1 cellular context compared by ENCODE assay signal in the genomic region with DNA sequence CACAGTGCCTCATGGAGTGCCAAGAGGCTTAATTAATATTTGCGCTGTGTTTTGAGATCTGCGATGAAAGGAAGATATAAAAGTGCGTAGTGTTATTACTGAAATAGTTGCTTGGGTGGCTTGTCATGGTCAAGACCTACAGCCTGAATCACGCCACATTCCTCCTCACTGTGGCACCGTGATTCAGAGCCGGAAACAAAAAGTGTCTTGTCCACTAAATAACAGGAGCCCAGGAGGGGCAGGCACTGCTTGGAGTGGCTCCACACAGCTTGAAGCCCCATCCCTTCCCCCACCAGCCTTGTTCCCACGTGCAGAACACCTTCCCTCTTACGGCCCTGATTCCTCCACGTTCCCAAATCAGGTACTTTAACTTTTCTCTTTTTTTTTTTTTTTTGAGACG.
TF ChIP-seq lines count a peak whose summit lies in the region.

No MANE protein-coding gene starts in this region.

TF ChIP-seq in GM23338, 12 proteins besides CTCF, POLR2A, EP300 and RAD21 (continued from another document):
- no peak for TF ChIP-seq EZH2phosphoT487 (IDR thresholded peaks at IDR 0.05; ENCODE audit: unreplicated experiment)
